ENCODE assay signal across 12 cellular contexts in the genomic region with DNA sequence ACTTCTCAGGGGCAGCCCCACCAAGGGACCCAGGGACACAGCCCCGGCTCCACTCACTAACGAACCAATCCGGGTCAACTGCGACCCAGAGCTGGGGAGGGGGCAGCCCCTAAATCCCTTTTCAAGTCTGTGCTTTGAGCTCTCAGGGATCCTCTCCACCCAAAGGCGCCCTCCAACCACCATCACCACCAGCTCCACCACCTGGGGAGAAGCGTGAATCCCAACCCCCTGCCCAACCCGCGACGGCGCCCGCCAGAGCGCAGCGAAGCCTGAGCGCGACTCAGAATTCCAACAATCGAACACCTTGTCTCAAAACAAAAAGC. TPM values are rescaled to one million over a fixed set of nuclear protein-coding genes. Genes with fewer than 3 reads are reported as not detected.
DNase-seq lines count a peak whose midpoint lies in the region; ATAC-seq and TF ChIP-seq lines count a peak whose summit lies in the region.
"Had no signal": no experiment of that assay in that cellular context is flagged by ENCODE, and none has a peak within 500 bp of the region (broad histone marks: within the 10 kb centered on the region; RNA-seq: fewer than 3 reads in every experiment).

No MANE protein-coding gene starts in this region.

- H3K36me3 ChIP-seq in mucosa of descending colon (ENCODE audit: low read depth) (no peaks in the 10 kb centered on the region), thyroid gland (no peaks in the 10 kb centered on the region)
- H3K36me3 ChIP-seq: Peyer's patch had no signal

- WGBS in thyroid gland, 2 donors, result 2 to 3% methylated on average over 6 to 16 of the region's 16 CpGs

- H3K4me1 ChIP-seq in mucosa of descending colon (ENCODE audit: low read depth), result peaks cover 18% of the 10 kb centered on the region
- H3K4me1 ChIP-seq in thyroid gland, result peaks cover 15 to 23% of the 10 kb centered on the region in 2 donors

- peak; percentile 37 for ATAC-seq in mucosa of descending colon
- no peak for ATAC-seq in T-helper 17 cell

- in situ Hi-C loops in GM13976 (cut with MboI; ENCODE audit: low sequenced_read_pairs, unreplicated experiment), result no loop called here

- H3K36me3 Mint-ChIP-seq in activated CD4-positive, alpha-beta T cell treated with anti-CD3 and anti-CD28 coated beads, Interleukin-2, amount 10 ng/mL, durations not matched to agents 24 days and 14 days (ENCODE audit: low read depth), result peaks cover 3% of the 10 kb centered on the region
- no peaks in the 10 kb centered on the region for H3K36me3 Mint-ChIP-seq in T-helper 17 cell (ENCODE audit: low read depth)

- no peaks in the 10 kb centered on the region for H3K4me1 Mint-ChIP-seq in activated CD4-positive, alpha-beta T cell treated with anti-CD3 and anti-CD28 coated beads, Interleukin-2, amount 10 ng/mL, durations not matched to agents 24 days and 14 days
- H3K4me1 Mint-ChIP-seq in T-helper 17 cell, result no peaks in the 10 kb centered on the region
- H3K4me1 Mint-ChIP-seq: memory B cell had no signal

- no peak for TF ChIP-seq POLR2A in thyroid gland (IDR thresholded peaks at IDR 0.05)

- no peak for DNase-seq in activated CD4-positive, alpha-beta T cell treated with anti-CD3 and anti-CD28 coated beads, Interleukin-2, amount 10 ng/mL, durations not matched to agents 24 days and 14 days
- DNase-seq in activated CD4-positive, alpha-beta T cell treated with anti-CD3 and anti-CD28 coated beads, Interleukin-2, amount 50 U/mL, for 4 hours, result no peak
- DNase-seq in epithelial cell of prostate (ENCODE audit: low read depth, low spot score), result no peak
- peak in 1 of 3 donors; percentile 17 for DNase-seq in mucosa of descending colon
- DNase-seq in thyroid gland, result no peak
- DNase-seq in NCI-H526 treated with DMSO at 0.1 percent for 48 hours (lab: John Stamatoyannopoulos, UW), result no peak
- no peak for DNase-seq in GM13976 (ENCODE audit: low spot score)
- no peak for DNase-seq in T-helper 17 cell
- DNase-seq: MM.1S had no signal

- intact Hi-C loops in activated CD4-positive, alpha-beta T cell treated with anti-CD3 and anti-CD28 coated beads, Interleukin-2, amount 10 ng/mL, durations not matched to agents 24 days and 14 days (cut with micrococcal nuclease), result no loop called here
- intact Hi-C loops in mucosa of descending colon (cut with DNase I, micrococcal nuclease), result no loop called here
- intact Hi-C loops in thyroid gland (cut with DNase I), result no loop called here

- H3K9me3 ChIP-seq in mucosa of descending colon, result no peaks in the 10 kb centered on the region
- no peaks in the 10 kb centered on the region for H3K9me3 ChIP-seq in thyroid gland
- H3K9me3 ChIP-seq in T-helper 17 cell (ENCODE audit: control insufficient read depth, low read length, poor library complexity, severe bottlenecking), result no peaks in the 10 kb centered on the region

- peaks cover 36% of the 10 kb centered on the region for H3K27me3 Mint-ChIP-seq in activated CD4-positive, alpha-beta T cell treated with anti-CD3 and anti-CD28 coated beads, Interleukin-2, amount 10 ng/mL, durations not matched to agents 24 days and 14 days
- H3K27me3 Mint-ChIP-seq in T-helper 17 cell, result peaks cover 18% of the 10 kb centered on the region

- H3K27ac Mint-ChIP-seq in activated CD4-positive, alpha-beta T cell treated with anti-CD3 and anti-CD28 coated beads, Interleukin-2, amount 10 ng/mL, durations not matched to agents 24 days and 14 days, result peak overlapping the region; percentile 65
- H3K27ac Mint-ChIP-seq in T-helper 17 cell, result no peak overlapping the region
- H3K27ac Mint-ChIP-seq: memory B cell had no signal

- H3K9me3 Mint-ChIP-seq in activated CD4-positive, alpha-beta T cell treated with anti-CD3 and anti-CD28 coated beads, Interleukin-2, amount 10 ng/mL, durations not matched to agents 24 days and 14 days, result peaks cover 8% of the 10 kb centered on the region

- H3K4me3 ChIP-seq in mucosa of descending colon, result no peak overlapping the region
- peak overlapping the region in 2 of 3 donors; percentile 18 to 20 for H3K4me3 ChIP-seq in thyroid gland (replicated peaks in 1 of 3)

- H3K27ac ChIP-seq in epithelial cell of prostate (peak overlapping the region; percentile 94), thyroid gland (no peak overlapping the region)
- H3K27ac ChIP-seq: Peyer's patch had no signal

- no peak overlapping the region for H3K4me3 Mint-ChIP-seq in activated CD4-positive, alpha-beta T cell treated with anti-CD3 and anti-CD28 coated beads, Interleukin-2, amount 10 ng/mL, durations not matched to agents 24 days and 14 days
- no peak overlapping the region for H3K4me3 Mint-ChIP-seq in T-helper 17 cell
- H3K4me3 Mint-ChIP-seq: memory B cell had no signal

- no peak for TF ChIP-seq CTCF in mucosa of descending colon (IDR thresholded peaks at IDR 0.05)
- TF ChIP-seq CTCF in thyroid gland (IDR thresholded peaks at IDR 0.05), result no peak
- no peak for TF ChIP-seq CTCF in GM13976 (IDR thresholded peaks at IDR 0.05; ENCODE audit: borderline replicate concordance, control extremely low read depth, extremely low read depth, insufficient read depth, missing control alignments)

- peaks cover 25% of the 10 kb centered on the region for H3K27me3 ChIP-seq in thyroid gland

RNA-seq across cellular contexts. Expression of gene DSC3, which starts 0.5 kb away (rescaled TPM):
- not detected in 2 replicates for total RNA-seq in activated CD4-positive, alpha-beta T cell treated with anti-CD3 and anti-CD28 coated beads, Interleukin-2, amount 10 ng/mL, durations not matched to agents 24 days and 14 days
- total RNA-seq in mucosa of descending colon, result under 1 TPM in 2 of 3 donors, not detected in 1; 0.19 to 0.61 TPM
- 1 to 10 TPM in 1 of 4 donors, under 1 TPM in 2, not detected in 1; 0.15 to 1.5 (median 0.33) TPM for total RNA-seq in thyroid gland
- not detected for total RNA-seq in T-helper 17 cell
- total RNA-seq: A172 had no signal
